27 cellular contexts compared by ENCODE assay signal in the genomic region with DNA sequence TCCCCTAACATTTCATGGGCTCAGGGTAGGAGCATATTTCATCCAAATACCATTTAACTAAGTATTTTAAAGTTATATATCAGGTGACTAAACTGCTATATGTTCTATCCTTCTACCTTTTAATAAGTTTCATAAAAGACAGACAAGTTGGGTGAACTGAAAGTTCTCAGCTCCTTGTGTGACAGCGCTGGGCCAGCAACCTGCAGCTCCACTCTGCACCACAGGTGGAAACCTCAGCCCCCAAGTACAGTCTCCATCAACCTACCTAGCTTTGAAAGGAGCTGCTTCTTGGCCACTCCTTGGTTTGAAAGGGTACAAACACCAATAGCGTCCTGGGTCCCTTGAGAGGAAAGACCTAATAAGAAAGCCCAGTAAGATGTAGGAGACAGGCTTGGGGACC.
"Had no signal": no experiment of that assay in that cellular context is flagged by ENCODE, and none has a peak within 500 bp of the region (broad histone marks: within the 10 kb centered on the region; RNA-seq: fewer than 3 reads in every experiment).

No MANE protein-coding gene starts in this region.

- H3K27me3 ChIP-seq: adrenal gland, body of pancreas, cardiac muscle cell, colonic mucosa, dorsolateral prefrontal cortex, neutrophil, upper lobe of left lung had no signal

- DNase-seq: activated CD4-positive, alpha-beta memory T cell treated with anti-CD3 and anti-CD28 coated beads for 36 hours; activated CD4-positive, alpha-beta T cell treated with anti-CD3 and anti-CD28 coated beads, Interleukin-2, amount 10 ng/mL, durations not matched to agents 24 days and 14 days; activated CD4-positive, CD25-positive, alpha-beta regulatory T cell treated with anti-CD3 and anti-CD28 coated beads, Interleukin-2, amount 50 U/mL, for 72 hours; activated CD8-positive, alpha-beta memory T cell treated with anti-CD3 and anti-CD28 coated beads, Interleukin-2, amount 50 U/mL, for 4 hours; activated effector memory CD4-positive, alpha-beta T cell treated with anti-CD3 and anti-CD28 coated beads, Interleukin-2, amount 50 U/mL, for 16 hours; activated naive CD4-positive, alpha-beta T cell treated with anti-CD3 and anti-CD28 coated beads for 36 hours; activated naive CD8-positive, alpha-beta T cell treated with anti-CD3 and anti-CD28 coated beads for 36 hours; activated T-cell treated with anti-CD3 and anti-CD28 coated beads, Interleukin-2, amount 50 U/mL, for 1 hour; adrenal gland; aorta; body of pancreas; cerebellar nuclear complex; colonic mucosa; dorsolateral prefrontal cortex; effector memory CD4-positive, alpha-beta T cell; erythroblast; head of caudate nucleus; stimulated activated CD4-positive, alpha-beta T cell treated with anti-CD3 and anti-CD28 coated beads, Interleukin-2, amount 100 ng/mL, for 48 hours; stimulated activated naive CD8-positive, alpha-beta T cell treated with anti-CD3 and anti-CD28 coated beads, Interleukin-15, Interleukin-2, amounts not matched to agents 100 U/mL and 50 U/mL, for 24 hours; T-helper 17 cell; T1000; upper lobe of left lung had no signal

- H3K4me1 ChIP-seq: adrenal gland, body of pancreas, colonic mucosa, upper lobe of left lung had no signal

- H3K27ac ChIP-seq: adrenal gland, body of pancreas, cardiac muscle cell, colonic mucosa, neutrophil, thoracic aorta, upper lobe of left lung had no signal

- H3K9me3 ChIP-seq: adrenal gland, body of pancreas, colonic mucosa, neutrophil, thoracic aorta, upper lobe of left lung had no signal

- H3K36me3 ChIP-seq: adrenal gland, cardiac muscle cell, colonic mucosa, neutrophil, thoracic aorta, upper lobe of left lung had no signal

- H3K4me3 ChIP-seq: adrenal gland, body of pancreas, cardiac muscle cell, colonic mucosa, dorsolateral prefrontal cortex, lung, thoracic aorta, upper lobe of left lung had no signal

- ATAC-seq: body of pancreas; left lobe of liver; stimulated activated naive CD8-positive, alpha-beta T cell treated with anti-CD3 and anti-CD28 coated beads, Interleukin-15, Interleukin-2, amounts not matched to agents 100 U/mL and 50 U/mL, for 24 hours; T-helper 17 cell had no signal
